In the genomic region with DNA sequence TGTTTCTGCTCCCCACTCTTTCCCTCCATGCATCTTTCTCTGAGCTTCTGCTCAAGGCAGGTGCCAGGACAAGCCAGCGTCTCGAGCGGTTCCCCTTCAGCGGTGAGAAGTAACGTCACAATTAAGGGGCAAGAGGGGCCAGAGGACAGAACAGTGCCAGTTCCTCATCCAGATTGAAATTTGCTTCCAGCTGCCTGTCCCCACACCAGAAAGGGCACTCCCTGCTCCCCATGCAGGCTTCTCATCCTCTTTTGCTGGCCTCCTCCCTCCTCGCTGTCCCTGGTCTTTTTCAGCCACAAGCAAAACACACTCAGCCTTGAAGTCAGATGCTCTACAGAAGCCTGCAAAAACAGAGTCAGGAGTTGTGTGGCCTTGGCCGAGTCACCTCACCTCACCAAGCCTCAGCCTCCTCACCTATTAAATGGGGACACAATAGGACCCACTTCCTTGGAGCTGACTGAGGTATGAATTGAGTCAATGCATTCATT, we compare ENCODE assay signal across 8 cellular contexts. TPM values are rescaled to one million over a fixed set of nuclear protein-coding genes. Genes with fewer than 3 reads are reported as not detected.
A peak's percentile ranks its signal among the peaks of the same experiment; 100 is the strongest.
DNase-seq lines count a peak whose midpoint lies in the region; ATAC-seq, FAIRE-seq and TF ChIP-seq lines count a peak whose summit lies in the region.

No MANE protein-coding gene starts in this region.

- H3K27ac Mint-ChIP-seq in activated naive CD8-positive, alpha-beta T cell, result peak overlapping the region; percentile 97

- H3K27ac ChIP-seq in HepG2 (ENCODE audit: extremely low read length, insufficient read depth, low read length) (peak overlapping the region; percentile 20), thyroid gland (peak overlapping the region; percentile 79 to 96 (median 96))

- no peak overlapping the region for H2AFZ ChIP-seq in HepG2 (ENCODE audit: low read length)

- H3K36me3 ChIP-seq in HepG2 (replicated peaks in 1 of 2; ENCODE audit: control insufficient read depth in 1 of 2, insufficient read depth in 2 of 2, low read length in 2 of 2) (no peaks in the 10 kb centered on the region), thyroid gland (no peaks in the 10 kb centered on the region)

- H3K9ac ChIP-seq in HepG2 (ENCODE audit: insufficient read depth, low read depth, low read length), result no peak overlapping the region

- BruUV-seq in HepG2 (replicated peaks; lab: Mats Ljungman, UMichigan), result no TSS peak

- no peak for FAIRE-seq in HepG2 (lab: Jason Lieb, UNC)

- H3K4me2 ChIP-seq in HepG2 (ENCODE audit: low read depth, low read length), result peak overlapping the region; percentile 53

- TF ChIP-seq RAD21 in HepG2 (CRISPR knock-in tag; IDR thresholded peaks at IDR 0.05), result no peak

- intact Hi-C loops in HepG2 (cut with micrococcal nuclease; ENCODE audit: unreplicated experiment) (no loop called here), thyroid gland (cut with DNase I) (no loop called here), posterior cingulate gyrus (cut with DNase I) (no loop called here)

- TF ChIP-seq POLR2A in HepG2 (IDR thresholded peaks at IDR 0.05; ENCODE audit: insufficient read depth in 1 of 2, low read depth in 2 of 2, low read length in 2 of 2) (no peak), thyroid gland (IDR thresholded peaks at IDR 0.05) (no peak)

- H3K9me3 Mint-ChIP-seq in activated naive CD8-positive, alpha-beta T cell (ENCODE audit: low read depth), result no peaks in the 10 kb centered on the region

- ATAC-seq in HepG2, result no peak

- peak overlapping the region; percentile 85 for H3K4me3 Mint-ChIP-seq in activated naive CD8-positive, alpha-beta T cell

- TF ChIP-seq CTCF in HepG2 (CRISPR knock-in tag; IDR thresholded peaks at IDR 0.05), result no peak
- no peak for TF ChIP-seq CTCF in thyroid gland (IDR thresholded peaks at IDR 0.05)

- in situ Hi-C loops in HepG2 (cut with HindIII; ENCODE audit: extremely low pct_ligation_motif_present, low pct_unique_long_range_greater_than_20kb), result no loop called here

- DNase-seq in activated CD4-positive, alpha-beta T cell treated with anti-CD3 and anti-CD28 coated beads for 48 hours, result peak; percentile 47
- DNase-seq in activated CD4-positive, alpha-beta T cell treated with anti-CD3 and anti-CD28 coated beads, Interleukin-2, amount 50 U/mL, for 4 hours, result no peak
- DNase-seq in HepG2 (ENCODE audit: low spot score) (no peak), thyroid gland (peak; percentile 77), SHP77 treated with DMSO at 0.1 percent for 48 hours (lab: John Stamatoyannopoulos, UW) (no peak), NCI-H2171 (lab: John Stamatoyannopoulos, UW) (no peak), posterior cingulate gyrus (no peak)

- H3K9me3 ChIP-seq in HepG2 (ENCODE audit: low read length) (no peaks in the 10 kb centered on the region), thyroid gland (no peaks in the 10 kb centered on the region)

- no peaks in the 10 kb centered on the region for H4K20me1 ChIP-seq in HepG2 (ENCODE audit: insufficient read depth, low read length)

- no peaks in the 10 kb centered on the region for H3K27me3 ChIP-seq in HepG2 (ENCODE audit: control insufficient read depth in 1 of 2, insufficient read depth in 2 of 2, low read length in 2 of 2)
- no peaks in the 10 kb centered on the region for H3K27me3 ChIP-seq in thyroid gland

- H3K4me1 ChIP-seq in HepG2 (ENCODE audit: insufficient read depth, low read length), result peaks cover 100% of the 10 kb centered on the region
- H3K4me1 ChIP-seq in thyroid gland, result peaks cover 73 to 86% of the 10 kb centered on the region in 2 donors

- CTCF ChIA-PET in HepG2 (lab: Yijun Ruan, JAX; ENCODE audit: low intra/inter-chr PET ratio, low total read pairs), result no interaction called here

- TF ChIP-seq EP300 in HepG2 (IDR thresholded peaks at IDR 0.05; ENCODE audit: low read depth in 2 of 2, low read length in 2 of 2) (no peak), HepG2 (CRISPR knock-in tag; IDR thresholded peaks at IDR 0.05; ENCODE audit: borderline replicate concordance) (no peak)

- peaks cover 2% of the 10 kb centered on the region for H3K79me2 ChIP-seq in HepG2 (ENCODE audit: insufficient read depth, low read length)

- peak overlapping the region in 1 of 3 experiments; percentile 11; a peak in 2 of 6 replicates for H3K4me3 ChIP-seq in HepG2 (replicated peaks in 1 of 3; ENCODE audit: insufficient read depth in 1 of 3, low read depth in 2 of 3, low read length in 3 of 3)
- no peak overlapping the region for H3K4me3 ChIP-seq in thyroid gland (replicated peaks in 1 of 3)

- no peaks in the 10 kb centered on the region for H3K27me3 Mint-ChIP-seq in activated naive CD8-positive, alpha-beta T cell

- H3K36me3 Mint-ChIP-seq in activated naive CD8-positive, alpha-beta T cell, result peaks cover 3% of the 10 kb centered on the region

- POLR2A ChIA-PET in HepG2 (lab: Yijun Ruan, JAX), result interaction anchor here (1.1 to 5.5 kb wide), 7 partner anchors 9 to 77 kb away, joined by 3 to 43 read pairs (median 10); no protein-coding TSS in a partner anchor

- 46% methylated on average over 7 of the region's 7 CpGs for WGBS in HepG2 (ENCODE audit: low lambda C conversion rate)
- WGBS in thyroid gland, 2 donors, result 45 to 51% methylated on average over 7 of the region's 7 CpGs

- H3K4me1 Mint-ChIP-seq in activated naive CD8-positive, alpha-beta T cell (ENCODE audit: low read depth), result peaks cover 82% of the 10 kb centered on the region

TF ChIP-seq in HepG2, 621 proteins besides CTCF, POLR2A, EP300 and RAD21 (continues in another document):
- peak; percentile 47; the same call in 1 of the 2 replicates for TF ChIP-seq RCOR2 (CRISPR knock-in tag; IDR thresholded peaks at IDR 0.05)
- TF ChIP-seq ZNF629 (CRISPR knock-in tag; conservative IDR thresholded peaks at IDR 0.05), result peak; percentile 92
- TF ChIP-seq, protein P1, sequence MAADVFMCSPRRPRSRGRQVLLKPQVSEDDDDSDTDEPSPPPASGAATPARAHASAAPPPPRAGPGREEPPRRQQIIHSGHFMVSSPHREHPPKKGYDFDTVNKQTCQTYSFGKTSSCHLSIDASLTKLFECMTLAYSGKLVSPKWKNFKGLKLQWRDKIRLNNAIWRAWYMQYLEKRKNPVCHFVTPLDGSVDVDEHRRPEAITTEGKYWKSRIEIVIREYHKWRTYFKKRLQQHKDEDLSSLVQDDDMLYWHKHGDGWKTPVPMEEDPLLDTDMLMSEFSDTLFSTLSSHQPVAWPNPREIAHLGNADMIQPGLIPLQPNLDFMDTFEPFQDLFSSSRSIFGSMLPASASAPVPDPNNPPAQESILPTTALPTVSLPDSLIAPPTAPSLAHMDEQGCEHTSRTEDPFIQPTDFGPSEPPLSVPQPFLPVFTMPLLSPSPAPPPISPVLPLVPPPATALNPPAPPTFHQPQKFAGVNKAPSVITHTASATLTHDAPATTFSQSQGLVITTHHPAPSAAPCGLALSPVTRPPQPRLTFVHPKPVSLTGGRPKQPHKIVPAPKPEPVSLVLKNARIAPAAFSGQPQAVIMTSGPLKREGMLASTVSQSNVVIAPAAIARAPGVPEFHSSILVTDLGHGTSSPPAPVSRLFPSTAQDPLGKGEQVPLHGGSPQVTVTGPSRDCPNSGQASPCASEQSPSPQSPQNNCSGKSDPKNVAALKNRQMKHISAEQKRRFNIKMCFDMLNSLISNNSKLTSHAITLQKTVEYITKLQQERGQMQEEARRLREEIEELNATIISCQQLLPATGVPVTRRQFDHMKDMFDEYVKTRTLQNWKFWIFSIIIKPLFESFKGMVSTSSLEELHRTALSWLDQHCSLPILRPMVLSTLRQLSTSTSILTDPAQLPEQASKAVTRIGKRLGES (CRISPR knock-in tag; IDR thresholded peaks at IDR 0.05; ENCODE audit: borderline replicate concordance), result no peak
- no peak for TF ChIP-seq GATAD2A (CRISPR knock-in tag; IDR thresholded peaks at IDR 0.05)
- TF ChIP-seq, protein P2, sequence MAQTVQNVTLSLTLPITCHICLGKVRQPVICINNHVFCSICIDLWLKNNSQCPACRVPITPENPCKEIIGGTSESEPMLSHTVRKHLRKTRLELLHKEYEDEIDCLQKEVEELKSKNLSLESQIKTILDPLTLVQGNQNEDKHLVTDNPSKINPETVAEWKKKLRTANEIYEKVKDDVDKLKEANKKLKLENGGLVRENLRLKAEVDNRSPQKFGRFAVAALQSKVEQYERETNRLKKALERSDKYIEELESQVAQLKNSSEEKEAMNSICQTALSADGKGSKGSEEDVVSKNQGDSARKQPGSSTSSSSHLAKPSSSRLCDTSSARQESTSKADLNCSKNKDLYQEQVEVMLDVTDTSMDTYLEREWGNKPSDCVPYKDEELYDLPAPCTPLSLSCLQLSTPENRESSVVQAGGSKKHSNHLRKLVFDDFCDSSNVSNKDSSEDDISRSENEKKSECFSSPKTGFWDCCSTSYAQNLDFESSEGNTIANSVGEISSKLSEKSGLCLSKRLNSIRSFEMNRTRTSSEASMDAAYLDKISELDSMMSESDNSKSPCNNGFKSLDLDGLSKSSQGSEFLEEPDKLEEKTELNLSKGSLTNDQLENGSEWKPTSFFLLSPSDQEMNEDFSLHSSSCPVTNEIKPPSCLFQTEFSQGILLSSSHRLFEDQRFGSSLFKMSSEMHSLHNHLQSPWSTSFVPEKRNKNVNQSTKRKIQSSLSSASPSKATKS (CRISPR knock-in tag; IDR thresholded peaks at IDR 0.05), result no peak
- TF ChIP-seq ZNF776 (CRISPR knock-in tag; IDR thresholded peaks at IDR 0.05), result no peak

RNA-seq across cellular contexts. Expression of a gene that starts 35.0 kb away (rescaled TPM):
- total RNA-seq in HepG2 (2016; rRNA removed; fragmentation: Illumina TruSeq; extraction: Trizol) (11.1 and 21.2 TPM in 2 replicates), thyroid gland (100 to 1,000 TPM in 2 of 4 donors, 10 to 100 TPM in 2; 74.5 to 146 (median 97.2) TPM)
- 3.1 and 4.6 TPM in 2 replicates for total RNA-seq in HepG2 (2016; cell fraction: cytosol; rRNA removed; fragmentation: Illumina TruSeq; extraction: Trizol; ENCODE audit: low read depth)
- total RNA-seq in HepG2 (2016; cell fraction: insoluble cytoplasmic fraction; rRNA removed; fragmentation: Illumina TruSeq; extraction: Trizol), result 8.0 and 21.1 TPM in 2 replicates
- 5.2 and 6.6 TPM in 2 replicates for total RNA-seq in HepG2 (2016; cell fraction: membrane; rRNA removed; fragmentation: Illumina TruSeq; extraction: Trizol)
- total RNA-seq in HepG2 (2016; cell fraction: nucleus; rRNA removed; fragmentation: Illumina TruSeq; extraction: Trizol), result 18.9 and 25.8 TPM in 2 replicates
- 13.5 and 17.0 TPM in 2 replicates for polyA plus RNA-seq in HepG2 (2011; rRNA removed)
- polyA plus RNA-seq in HepG2 (2011; cell fraction: cytosol; rRNA removed), result 7.9 and 8.8 TPM in 2 replicates
- polyA plus RNA-seq in HepG2 (2011; cell fraction: nucleus; rRNA removed), result 20.3 and 20.8 TPM in 2 replicates
- polyA plus RNA-seq in HepG2 (2012), result 23.5 and 24.3 TPM in 2 replicates
- polyA plus RNA-seq in HepG2 (2016; cell fraction: cytosol; fragmentation: Illumina TruSeq; extraction: Trizol; ENCODE audit: low read depth), result 1.8 TPM in 2 replicates
- polyA plus RNA-seq in HepG2 (2016; cell fraction: insoluble cytoplasmic fraction; fragmentation: Illumina TruSeq; extraction: Trizol; ENCODE audit: low read depth), result 8.3 and 10.9 TPM in 2 replicates
- 2.8 and 3.4 TPM in 2 replicates for polyA plus RNA-seq in HepG2 (2016; cell fraction: membrane; fragmentation: Illumina TruSeq; extraction: Trizol; ENCODE audit: low read depth)
- 36.4 and 38.3 TPM in 2 replicates for polyA plus RNA-seq in HepG2 (2016; cell fraction: nucleus; fragmentation: Illumina TruSeq; extraction: Trizol; ENCODE audit: insufficient read depth, low read depth)
- 34.0 and 41.6 TPM in 2 replicates for polyA minus RNA-seq in HepG2 (2011; rRNA and poly(A)+ RNA removed; ENCODE audit: low replicate concordance)
- polyA minus RNA-seq in HepG2 (2011; cell fraction: cytosol; rRNA and poly(A)+ RNA removed), result 9.9 and 11.8 TPM in 2 replicates
- polyA minus RNA-seq in HepG2 (2011; cell fraction: nucleus; rRNA and poly(A)+ RNA removed), result 11.3 and 11.4 TPM in 2 replicates

Comparison
In these comparisons a context has a peak if more than half of its experiments do, and no peak if none do; other contexts are left out.
1. DNase-seq: peak in activated CD4-positive, alpha-beta T cell treated with anti-CD3 and anti-CD28 coated beads for 48 hours (single experiment) and thyroid gland (2 of 2); none in activated CD4-positive, alpha-beta T cell treated with anti-CD3 and anti-CD28 coated beads, Interleukin-2, amount 50 U/mL, for 4 hours (0 of 2), HepG2 (single experiment), SHP77 treated with DMSO at 0.1 percent for 48 hours (single experiment), NCI-H2171 (single experiment) and posterior cingulate gyrus (0 of 10).